Comparison of ENCODE assay signal across 8 cellular contexts in the genomic region with DNA sequence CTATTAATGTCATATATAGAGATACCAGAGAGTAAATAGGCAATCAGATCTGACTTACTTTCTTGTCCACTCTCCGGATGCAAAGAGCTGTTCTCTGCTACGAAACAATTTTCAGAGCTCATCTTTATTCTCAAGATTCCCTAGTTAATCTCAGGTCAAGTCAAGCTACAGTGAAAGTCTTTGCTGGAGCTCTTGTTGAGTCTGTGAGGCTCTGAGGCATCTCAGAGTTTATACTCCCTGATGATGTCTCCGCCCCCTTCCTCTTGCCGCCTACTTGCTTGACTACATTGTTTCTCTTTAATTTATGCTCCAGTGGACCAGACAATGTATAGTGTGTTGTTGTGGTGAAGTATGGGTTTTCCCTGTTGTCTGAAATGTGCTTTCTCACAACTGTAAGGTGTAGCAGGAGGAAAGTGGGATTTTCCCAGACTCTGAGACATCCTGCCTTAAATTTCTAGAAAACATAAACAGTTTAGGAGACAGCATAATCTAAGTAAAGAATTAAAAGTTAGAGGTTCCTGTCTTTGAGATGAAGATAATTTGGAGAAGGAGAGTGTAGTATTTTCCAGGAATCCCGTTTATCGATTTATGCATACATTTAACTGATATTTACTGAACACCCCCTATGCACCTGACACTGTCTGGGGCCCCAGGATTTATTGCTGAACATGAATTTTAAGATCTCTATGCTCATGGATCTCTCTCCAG. TPM values are rescaled to one million over a fixed set of nuclear protein-coding genes. Genes with fewer than 3 reads are reported as not detected.
A peak's percentile ranks its signal among the peaks of the same experiment; 100 is the strongest.
DNase-seq lines count a peak whose midpoint lies in the region; ATAC-seq, FAIRE-seq and TF ChIP-seq lines count a peak whose summit lies in the region.

A gene (minus strand): TSS at position 203 of the 708 bp plus-strand sequence. CDS start 81 bp downstream, at position 122.

- peaks cover 50% of the 10 kb centered on the region for H3K79me2 ChIP-seq in K562 (ENCODE audit: control insufficient read depth, insufficient read depth, low read length)

- ATAC-seq in HG03039 (IDR thresholded peaks at IDR 0.05; ENCODE audit: unreplicated experiment) = peak; percentile 35
- peak; percentile 82 for ATAC-seq in K562
- no peak for ATAC-seq in left ventricle myocardium superior

- intact Hi-C loops in K562 (cut with micrococcal nuclease) (no loop called here), left ventricle myocardium superior (cut with micrococcal nuclease) (no loop called here)

- in situ Hi-C loops in K562 (cut with MboI) = no loop called here

- CTCF ChIA-PET in K562 (lab: Yijun Ruan, JAX; ENCODE audit: low intra/inter-chr PET ratio) = no interaction called here

- WGBS in K562 (ENCODE audit: insufficient coverage, low coverage, missing lambda C conversion rate) = 0% methylated on average over 6 of the region's 6 CpGs

- H3K9me3 ChIP-seq in K562 (replicated peaks; ENCODE audit: control insufficient read depth, insufficient read depth, low read depth, low read length) = peaks cover 6% of the 10 kb centered on the region

- H3K4me3 ChIP-seq in K562 = peak within 1 kb of the TSS; percentile 52

- peak within 1 kb of the TSS; percentile 21 for H2AFZ ChIP-seq in K562 (ENCODE audit: low read depth, low read length)

- H3K27ac ChIP-seq in K562 (ENCODE audit: extremely low read depth, low read depth, low read length) = peak within 1 kb of the TSS; percentile 75

- no peak for TF ChIP-seq RAD21 in K562 (CRISPR knock-in tag; conservative IDR thresholded peaks at IDR 0.05 in 1 of 2, IDR thresholded peaks at IDR 0.05 in 1 of 2)

- TF ChIP-seq EP300 in K562 (IDR thresholded peaks at IDR 0.05; ENCODE audit: low read length) = no peak

- H4K20me1 ChIP-seq in K562 (replicated peaks; ENCODE audit: control insufficient read depth, insufficient read depth, low read length) = no peaks in the 10 kb centered on the region; the same call in 1 of the 2 replicates

- H3K9ac ChIP-seq in K562 (ENCODE audit: insufficient read depth in 1 of 2, low read depth in 2 of 2, low read length in 2 of 2) = peak within 1 kb of the TSS in 1 of 2 experiments; percentile 77; a peak in 2 of 4 replicates

- no peaks in the 10 kb centered on the region for H3K27me3 ChIP-seq in K562 (ENCODE audit: control insufficient read depth in 2 of 2, insufficient read depth in 2 of 2, low read length in 2 of 2)

- no peak for TF ChIP-seq CTCF in K562 (IDR thresholded peaks at IDR 0.05 in 2 of 3, conservative IDR thresholded peaks at IDR 0.05 in 1 of 3; ENCODE audit: insufficient read depth in 2 of 3, low read depth in 1 of 3, low read length in 3 of 3)

- DNase-seq in GM18507 (ENCODE audit: extremely low spot score, insufficient read length, low read depth) (no peak), T-helper 22 cell (ENCODE audit: low read depth) (peak; percentile 73), K562 (ENCODE audit: extremely low read depth in 1 of 4, low spot score in 3 of 4) (peak in 3 of 4 experiments; percentile 12 to 86 (median 44)), retina (no peak), left ventricle myocardium superior (no peak), SIG-M5 (lab: John Stamatoyannopoulos, UW) (no peak)
- DNase-seq in stimulated activated CD4-positive, alpha-beta T cell treated with anti-CD3 and anti-CD28 coated beads, Interleukin-12 subunit alpha, Interleukin-12 subunit beta, amount 100 ng/mL, for 4 hours = peak; percentile 61

- TSS peak; percentile 31 for BruUV-seq in K562 (replicated peaks; lab: Mats Ljungman, UMichigan)

- H3K36me3 ChIP-seq in K562 (ENCODE audit: control insufficient read depth, insufficient read depth, low read length) = peaks cover 9% of the 10 kb centered on the region; the same call in 2 of the 3 replicates

- POLR2A ChIA-PET in K562 (lab: Yijun Ruan, JAX) = interaction anchor here (0.6 to 1.6 kb wide), 7 partner anchors 9 to 35 kb away, joined by 3 to 9 read pairs (median 7); no protein-coding TSS in a partner anchor

- no peaks in the 10 kb centered on the region for H3K9me1 ChIP-seq in K562 (ENCODE audit: control insufficient read depth, insufficient read depth, low read length)

- peak; percentile 99 for FAIRE-seq in GM18507 (lab: Jason Lieb, UNC)
- FAIRE-seq in K562 (lab: Jason Lieb, UNC) = peak; percentile 92

- peak within 1 kb of the TSS; percentile 90 for H3K4me2 ChIP-seq in K562 (ENCODE audit: insufficient read depth, low read length)

- TF ChIP-seq POLR2A in K562 (conservative IDR thresholded peaks at IDR 0.05) = peak; percentile 98

- peaks cover 3 to 18% of the 10 kb centered on the region in 2 experiments; a peak in 4 of 5 replicates for H3K4me1 ChIP-seq in K562 (replicated peaks in 1 of 2; ENCODE audit: control insufficient read depth in 2 of 2, insufficient read depth in 2 of 2, low read length in 2 of 2)

TF ChIP-seq in K562, 482 proteins besides CTCF, POLR2A, EP300 and RAD21 (continues in another document):
- no peak for TF ChIP-seq SAFB2 (IDR thresholded peaks at IDR 0.05; ENCODE audit: borderline replicate concordance, low read depth, low read length, severe bottlenecking)
- TF ChIP-seq, protein P1, sequence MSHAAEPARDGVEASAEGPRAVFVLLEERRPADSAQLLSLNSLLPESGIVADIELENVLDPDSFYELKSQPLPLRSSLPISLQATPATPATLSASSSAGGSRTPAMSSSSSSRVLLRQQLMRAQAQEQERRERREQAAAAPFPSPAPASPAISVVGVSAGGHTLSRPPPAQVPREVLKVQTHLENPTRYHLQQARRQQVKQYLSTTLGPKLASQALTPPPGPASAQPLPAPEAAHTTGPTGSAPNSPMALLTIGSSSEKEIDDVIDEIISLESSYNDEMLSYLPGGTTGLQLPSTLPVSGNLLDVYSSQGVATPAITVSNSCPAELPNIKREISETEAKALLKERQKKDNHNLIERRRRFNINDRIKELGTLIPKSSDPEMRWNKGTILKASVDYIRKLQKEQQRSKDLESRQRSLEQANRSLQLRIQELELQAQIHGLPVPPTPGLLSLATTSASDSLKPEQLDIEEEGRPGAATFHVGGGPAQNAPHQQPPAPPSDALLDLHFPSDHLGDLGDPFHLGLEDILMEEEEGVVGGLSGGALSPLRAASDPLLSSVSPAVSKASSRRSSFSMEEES (CRISPR knock-in tag; IDR thresholded peaks at IDR 0.05) = no peak
- TF ChIP-seq GTF2A2 (tag; IDR thresholded peaks at IDR 0.05) = no peak
- no peak for TF ChIP-seq MXI1 (IDR thresholded peaks at IDR 0.05; ENCODE audit: low read depth, low read length)
- TF ChIP-seq, protein P2, sequence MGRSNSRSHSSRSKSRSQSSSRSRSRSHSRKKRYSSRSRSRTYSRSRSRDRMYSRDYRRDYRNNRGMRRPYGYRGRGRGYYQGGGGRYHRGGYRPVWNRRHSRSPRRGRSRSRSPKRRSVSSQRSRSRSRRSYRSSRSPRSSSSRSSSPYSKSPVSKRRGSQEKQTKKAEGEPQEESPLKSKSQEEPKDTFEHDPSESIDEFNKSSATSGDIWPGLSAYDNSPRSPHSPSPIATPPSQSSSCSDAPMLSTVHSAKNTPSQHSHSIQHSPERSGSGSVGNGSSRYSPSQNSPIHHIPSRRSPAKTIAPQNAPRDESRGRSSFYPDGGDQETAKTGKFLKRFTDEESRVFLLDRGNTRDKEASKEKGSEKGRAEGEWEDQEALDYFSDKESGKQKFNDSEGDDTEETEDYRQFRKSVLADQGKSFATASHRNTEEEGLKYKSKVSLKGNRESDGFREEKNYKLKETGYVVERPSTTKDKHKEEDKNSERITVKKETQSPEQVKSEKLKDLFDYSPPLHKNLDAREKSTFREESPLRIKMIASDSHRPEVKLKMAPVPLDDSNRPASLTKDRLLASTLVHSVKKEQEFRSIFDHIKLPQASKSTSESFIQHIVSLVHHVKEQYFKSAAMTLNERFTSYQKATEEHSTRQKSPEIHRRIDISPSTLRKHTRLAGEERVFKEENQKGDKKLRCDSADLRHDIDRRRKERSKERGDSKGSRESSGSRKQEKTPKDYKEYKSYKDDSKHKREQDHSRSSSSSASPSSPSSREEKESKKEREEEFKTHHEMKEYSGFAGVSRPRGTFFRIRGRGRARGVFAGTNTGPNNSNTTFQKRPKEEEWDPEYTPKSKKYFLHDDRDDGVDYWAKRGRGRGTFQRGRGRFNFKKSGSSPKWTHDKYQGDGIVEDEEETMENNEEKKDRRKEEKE (IDR thresholded peaks at IDR 0.05; ENCODE audit: borderline replicate concordance in 1 of 2, control insufficient read depth in 1 of 2, low read depth in 2 of 2, low read length in 1 of 2) = peak in 1 of 2 experiments; percentile 86; a peak in 1 of 4 replicates
- no peak for TF ChIP-seq ARID2 (IDR thresholded peaks at IDR 0.05)
- no peak for TF ChIP-seq SP2 (IDR thresholded peaks at IDR 0.05; ENCODE audit: extremely low read depth, low read depth, low read length, poor library complexity, severe bottlenecking)
- peak; percentile 84; the same call in 1 of the 2 replicates for TF ChIP-seq MTA3 (IDR thresholded peaks at IDR 0.05; ENCODE audit: borderline replicate concordance)
- no peak for TF ChIP-seq SNIP1 (IDR thresholded peaks at IDR 0.05; ENCODE audit: low read depth)
- no peak for TF ChIP-seq ZNF197 (CRISPR knock-in tag; IDR thresholded peaks at IDR 0.05; ENCODE audit: low read depth)

RNA-seq across cellular contexts. Expression of the gene that starts here (rescaled TPM):
- total RNA-seq in K562 (2011; cell fraction: chromatin; rRNA removed; ENCODE audit: low replicate concordance) = 70.8 and 196 TPM in 2 replicates
- 41.4 and 48.8 TPM in 2 replicates for total RNA-seq in K562 (2011; cell fraction: nucleolus; rRNA removed)
- total RNA-seq in K562 (2011; cell fraction: nucleoplasm; rRNA removed) = 83.1 and 113 TPM in 2 replicates
- total RNA-seq in K562 (2014; rRNA removed) (28.0 and 30.1 TPM in 2 replicates), K562 (2014; rRNA removed; fragmentation: Illumina TruSeq; extraction: Trizol) (68.9 and 77.6 TPM in 2 replicates), K562 (2015; rRNA removed; fragmentation: Illumina TruSeq; extraction: Trizol) (8.8 and 11.7 TPM in 2 replicates), K562 (2021) (38.3 and 45.9 TPM in 2 replicates), left ventricle myocardium superior (1.1 TPM)
- polyA plus RNA-seq in K562 (2011; rRNA removed) (57.1 and 76.4 TPM in 2 replicates), K562 (2014; fragmentation: Illumina TruSeq; extraction: Trizol) (38.7 and 54.4 TPM in 2 replicates), K562 (2014; fragmentation: Nextera tagmentation; extraction: Ambion mirVana) (100 to 1,000 TPM; 160 to 243 TPM), K562 (2014; rRNA removed) (52.2 and 66.0 TPM in 2 replicates)
- polyA plus RNA-seq in K562 (2011; cell fraction: cytosol; rRNA removed) = 10.3 and 25.7 TPM in 2 replicates
- 47.5 and 89.0 TPM in 2 replicates for polyA plus RNA-seq in K562 (2011; cell fraction: nucleus; rRNA removed)
- 43.7 and 113 TPM in 2 replicates for polyA plus RNA-seq in K562 (2012)
- 92.1 and 154 TPM in 2 replicates for polyA minus RNA-seq in K562 (2011; rRNA and poly(A)+ RNA removed)
- 13.4 and 19.7 TPM in 2 replicates for polyA minus RNA-seq in K562 (2011; cell fraction: cytosol; rRNA and poly(A)+ RNA removed)
- 86.0 and 194 TPM in 2 replicates for polyA minus RNA-seq in K562 (2011; cell fraction: nucleus; rRNA and poly(A)+ RNA removed)

Comparison
In these comparisons a context has a peak if more than half of its experiments do, and no peak if none do; other contexts are left out.
1. DNase-seq: peak in T-helper 22 cell (single experiment), K562 (3 of 4) and stimulated activated CD4-positive, alpha-beta T cell treated with anti-CD3 and anti-CD28 coated beads, Interleukin-12 subunit alpha, Interleukin-12 subunit beta, amount 100 ng/mL, for 4 hours (single experiment); none in GM18507 (single experiment), retina (single experiment), left ventricle myocardium superior (single experiment) and SIG-M5 (single experiment).